Comparison of ENCODE assay signal across 24 cellular contexts in genomic region chr5:112883192-112883591, GRCh38.
"Had no signal": no experiment of that assay in that cellular context is flagged by ENCODE, and none has a peak within 500 bp of the region (broad histone marks: within the 10 kb centered on the region; RNA-seq: fewer than 3 reads in every experiment).

No MANE protein-coding gene starts in this region.

- H3K4me3 ChIP-seq: PC-9, SK-N-MC had no signal

- H3K4me3 Mint-ChIP-seq: activated B cell treated with CpG ODN at 0.5 μM for 24 hours; activated CD4-positive, alpha-beta T cell treated with anti-CD3 and anti-CD28 coated beads, Interleukin-2, amount 10 ng/mL, durations not matched to agents 24 days and 14 days; activated CD8-positive, alpha-beta memory T cell treated with anti-CD3 and anti-CD28 coated beads, Interleukin-2, amount 10 ng/mL, durations not matched to agents 7 days and 5 days; activated naive CD4-positive, alpha-beta T cell treated with anti-CD3 and anti-CD28 coated beads for 36 hours; activated naive CD8-positive, alpha-beta T cell treated with anti-CD3 and anti-CD28 coated beads for 36 hours; activated T-cell treated with anti-CD3 and anti-CD28 coated beads, Interleukin-2, amount 50 U/mL, for 24 hours; activated T-helper 1 cell treated with anti-CD3 and anti-CD28 coated beads, Interleukin-12 subunit alpha, Interleukin-12 subunit beta, Interleukin-2, Interleukin-4 antibody, amounts not matched to agents 30 ng/mL and 10 ng/mL and 1 ng/mL, durations not matched to agents 14 hours and 24 hours and 36 hours; T-cell had no signal

- H3K9me3 Mint-ChIP-seq: activated B cell treated with CpG ODN at 0.5 μM for 24 hours; activated CD4-positive, alpha-beta T cell treated with anti-CD3 and anti-CD28 coated beads, Interleukin-2, amount 10 ng/mL, durations not matched to agents 24 days and 14 days; activated naive CD4-positive, alpha-beta T cell treated with anti-CD3 and anti-CD28 coated beads for 36 hours; activated naive CD8-positive, alpha-beta T cell treated with anti-CD3 and anti-CD28 coated beads for 36 hours; activated T-cell treated with anti-CD3 and anti-CD28 coated beads, Interleukin-2, amount 50 U/mL, for 24 hours; activated T-helper 1 cell treated with anti-CD3 and anti-CD28 coated beads, Interleukin-12 subunit alpha, Interleukin-12 subunit beta, Interleukin-2, Interleukin-4 antibody, amounts not matched to agents 30 ng/mL and 10 ng/mL and 1 ng/mL, durations not matched to agents 14 hours and 24 hours and 36 hours; T-cell had no signal

- H2AFZ ChIP-seq: PC-9 had no signal

- H3K4me2 ChIP-seq: PC-9 had no signal

- H3K27ac Mint-ChIP-seq: activated B cell treated with CpG ODN at 0.5 μM for 24 hours; activated CD4-positive, alpha-beta T cell treated with anti-CD3 and anti-CD28 coated beads, Interleukin-2, amount 10 ng/mL, durations not matched to agents 24 days and 14 days; activated CD8-positive, alpha-beta memory T cell treated with anti-CD3 and anti-CD28 coated beads, Interleukin-2, amount 10 ng/mL, durations not matched to agents 7 days and 5 days; activated naive CD4-positive, alpha-beta T cell treated with anti-CD3 and anti-CD28 coated beads for 36 hours; activated naive CD8-positive, alpha-beta T cell treated with anti-CD3 and anti-CD28 coated beads for 36 hours; activated T-cell treated with anti-CD3 and anti-CD28 coated beads, Interleukin-2, amount 50 U/mL, for 24 hours; activated T-helper 1 cell treated with anti-CD3 and anti-CD28 coated beads, Interleukin-12 subunit alpha, Interleukin-12 subunit beta, Interleukin-2, Interleukin-4 antibody, amounts not matched to agents 30 ng/mL and 10 ng/mL and 1 ng/mL, durations not matched to agents 14 hours and 24 hours and 36 hours; T-cell had no signal

- H3K27ac ChIP-seq: PC-9, SK-N-MC had no signal

- H3K27me3 Mint-ChIP-seq: activated B cell treated with CpG ODN at 0.5 μM for 24 hours; activated CD4-positive, alpha-beta T cell treated with anti-CD3 and anti-CD28 coated beads, Interleukin-2, amount 10 ng/mL, durations not matched to agents 24 days and 14 days; activated CD8-positive, alpha-beta memory T cell treated with anti-CD3 and anti-CD28 coated beads, Interleukin-2, amount 10 ng/mL, durations not matched to agents 7 days and 5 days; activated naive CD8-positive, alpha-beta T cell treated with anti-CD3 and anti-CD28 coated beads for 36 hours; activated T-cell treated with anti-CD3 and anti-CD28 coated beads, Interleukin-2, amount 50 U/mL, for 24 hours; T-cell had no signal

- DNase-seq: activated B cell treated with CpG ODN at 0.5 μM for 24 hours; activated CD4-positive, alpha-beta T cell treated with anti-CD3 and anti-CD28 coated beads for 1 hour; activated CD4-positive, alpha-beta T cell treated with anti-CD3 and anti-CD28 coated beads, Interleukin-2, amount 10 ng/mL, durations not matched to agents 24 days and 14 days; activated CD4-positive, alpha-beta T cell treated with anti-CD3 and anti-CD28 coated beads, Interleukin-2, amount 50 U/mL, for 48 hours; activated CD8-positive, alpha-beta memory T cell treated with anti-CD3 and anti-CD28 coated beads, Interleukin-2, amount 10 ng/mL, durations not matched to agents 7 days and 5 days; activated effector memory CD4-positive, alpha-beta T cell treated with anti-CD3 and anti-CD28 coated beads, Interleukin-2, amount 50 U/mL, for 16 hours; activated naive CD4-positive, alpha-beta T cell treated with anti-CD3 and anti-CD28 coated beads for 36 hours; activated naive CD8-positive, alpha-beta T cell treated with anti-CD3 and anti-CD28 coated beads for 36 hours; activated T-cell treated with anti-CD3 and anti-CD28 coated beads, Interleukin-2, amount 50 U/mL, for 24 hours; anterior cingulate cortex; cerebellar nuclear complex; KG1; NCI-H1092 treated with DMSO at 0.1 percent for 48 hours; NCI-H1417 treated with DMSO at 0.1 percent for 48 hours; NCI-H1694; NCI-H2029 treated with DMSO at 0.1 percent for 48 hours; NCI-H510A treated with DMSO at 0.1 percent for 48 hours; NCI-H69; PC-9; T-cell; T-helper 2 cell; T1000 had no signal

- ATAC-seq: activated CD8-positive, alpha-beta memory T cell treated with anti-CD3 and anti-CD28 coated beads, Interleukin-2, amount 10 ng/mL, durations not matched to agents 7 days and 5 days; T-cell had no signal
